15 cellular contexts compared by ENCODE assay signal in the genomic region with DNA sequence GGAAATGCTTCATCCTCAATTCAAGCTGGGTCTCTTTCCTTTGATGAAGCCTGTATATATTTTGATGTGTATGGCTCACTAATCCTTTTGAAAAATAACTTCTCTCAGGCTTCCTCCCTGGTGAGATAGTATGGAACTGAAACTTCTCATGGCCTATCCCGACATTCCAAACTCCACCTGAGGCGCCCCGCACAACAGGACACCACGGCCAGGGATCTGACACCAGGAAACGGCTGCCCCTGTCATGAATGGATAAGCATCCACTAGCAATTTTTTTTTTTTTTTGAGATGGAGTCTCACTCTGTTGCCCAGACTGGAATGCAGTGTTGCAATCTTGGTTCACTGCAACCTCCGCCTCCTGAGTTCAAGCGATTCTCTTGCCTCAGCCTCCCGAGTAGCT.
"Had no signal": no experiment of that assay in that cellular context is flagged by ENCODE, and none has a peak within 500 bp of the region (broad histone marks: within the 10 kb centered on the region; RNA-seq: fewer than 3 reads in every experiment).

No MANE protein-coding gene starts in this region.

- H3K27me3 ChIP-seq: ovary, testis, upper lobe of right lung had no signal

- DNase-seq: activated CD4-positive, alpha-beta T cell treated with anti-CD3 and anti-CD28 coated beads, Interleukin-2, amount 50 U/mL, for 4 hours; activated CD4-positive, CD25-positive, alpha-beta regulatory T cell treated with anti-CD3 and anti-CD28 coated beads, Interleukin-2, amount 50 U/mL, for 72 hours; activated gamma-delta T cell treated with Interleukin-2 at 50 U/mL for 16 hours; amygdala; caudate nucleus; effector CD4-positive, alpha-beta T cell; immature natural killer cell; natural killer cell; ovary; stimulated activated naive CD8-positive, alpha-beta T cell treated with anti-CD3 and anti-CD28 coated beads, Interleukin-15, amount 100 ng/mL, for 72 hours; T1000; testis; upper lobe of right lung had no signal

- H3K9me3 ChIP-seq: ovary, testis, upper lobe of right lung had no signal

- H3K9me3 Mint-ChIP-seq: activated naive CD4-positive, alpha-beta T cell treated with anti-CD3 and anti-CD28 coated beads, Interleukin-2, amount 50 U/mL, for 72 hours; immature natural killer cell; natural killer cell; stimulated activated naive CD8-positive, alpha-beta T cell treated with anti-CD3 and anti-CD28 coated beads, Interleukin-15, amount 100 ng/mL, for 72 hours had no signal

- H3K27me3 Mint-ChIP-seq: brain; stimulated activated naive CD8-positive, alpha-beta T cell treated with anti-CD3 and anti-CD28 coated beads, Interleukin-15, amount 100 ng/mL, for 72 hours had no signal

- H3K27ac Mint-ChIP-seq: brain, immature natural killer cell, natural killer cell had no signal

- H3K4me3 Mint-ChIP-seq: brain; immature natural killer cell; natural killer cell; stimulated activated naive CD8-positive, alpha-beta T cell treated with anti-CD3 and anti-CD28 coated beads, Interleukin-15, amount 100 ng/mL, for 72 hours had no signal

- H3K4me3 ChIP-seq: ovary, testis, upper lobe of right lung had no signal

- ATAC-seq: activated naive CD4-positive, alpha-beta T cell treated with anti-CD3 and anti-CD28 coated beads, Interleukin-2, amount 50 U/mL, for 72 hours; natural killer cell; stimulated activated naive CD8-positive, alpha-beta T cell treated with anti-CD3 and anti-CD28 coated beads, Interleukin-15, amount 100 ng/mL, for 72 hours; upper lobe of right lung had no signal

- H3K27ac ChIP-seq: ovary, testis, upper lobe of right lung had no signal

- H3K36me3 Mint-ChIP-seq: immature natural killer cell, natural killer cell had no signal

- H3K4me1 ChIP-seq: upper lobe of right lung had no signal

- H3K36me3 ChIP-seq: ovary, upper lobe of right lung had no signal
